16 cellular contexts compared by ENCODE assay signal in the genomic region with DNA sequence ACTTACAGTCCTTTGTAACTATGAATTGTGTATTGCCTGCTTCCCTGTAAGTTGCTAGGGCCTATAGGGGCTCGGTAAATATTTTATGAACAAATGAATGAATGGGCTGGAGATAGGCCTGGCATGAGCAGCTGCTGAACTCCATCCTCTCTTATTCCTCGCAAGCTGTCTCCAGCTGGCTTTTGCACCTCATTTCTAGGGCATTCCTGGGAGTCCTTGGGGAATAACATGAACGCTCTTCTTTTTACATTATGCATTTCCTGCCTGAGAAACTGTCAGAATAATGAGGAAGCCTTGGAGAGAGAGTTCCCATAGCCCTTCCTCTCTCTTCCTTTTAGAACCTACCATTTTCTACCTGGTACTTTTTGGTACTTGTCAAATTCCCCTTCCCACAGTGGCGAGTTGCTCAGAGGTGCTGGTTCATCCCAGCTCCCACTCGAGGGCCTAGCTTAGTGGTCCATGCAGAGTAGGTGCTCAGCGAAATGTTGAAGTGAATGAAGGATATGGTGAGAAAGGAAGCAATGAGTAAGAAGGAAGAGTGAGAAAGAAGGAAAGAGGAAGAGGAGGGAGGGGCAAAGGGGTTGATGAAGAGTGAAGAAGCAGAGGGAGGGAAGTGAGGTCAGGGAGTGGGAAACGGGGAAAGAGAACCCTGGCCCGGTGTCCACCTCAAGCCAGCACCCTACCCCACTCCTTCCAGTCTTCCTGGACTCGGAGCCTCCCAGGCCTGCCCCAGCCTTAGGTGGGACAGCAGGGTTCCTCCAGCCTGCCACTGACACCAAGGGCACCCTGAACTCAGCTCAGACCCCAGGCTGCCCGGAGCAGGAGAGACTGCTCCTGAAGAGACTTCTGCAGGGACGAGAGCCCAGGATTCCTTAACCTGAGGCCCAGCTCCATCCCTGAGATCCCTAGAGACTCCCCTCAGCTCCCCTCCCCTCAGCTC. TPM values are rescaled to one million over a fixed set of nuclear protein-coding genes. Genes with fewer than 3 reads are reported as not detected.
A peak's percentile ranks its signal among the peaks of the same experiment; 100 is the strongest.
DNase-seq lines count a peak whose midpoint lies in the region; ATAC-seq and TF ChIP-seq lines count a peak whose summit lies in the region.
"Had no signal": no experiment of that assay in that cellular context is flagged by ENCODE, and none has a peak within 500 bp of the region (broad histone marks: within the 10 kb centered on the region; RNA-seq: fewer than 3 reads in every experiment).

No MANE protein-coding gene starts in this region.

- DNase-seq in NCI-H2171 treated with DMSO at 0.1 percent for 48 hours (lab: John Stamatoyannopoulos, UW) (peak; percentile 28), NCI-H2171 (lab: John Stamatoyannopoulos, UW) (no peak), posterior vena cava (ENCODE audit: low spot score) (peak; percentile 70), HuH-7.5 (ENCODE audit: low spot score) (no peak)
- DNase-seq in activated T-cell treated with anti-CD3 and anti-CD28 coated beads, Interleukin-2, amount 50 U/mL, for 72 hours: no peak
- no peak for DNase-seq in activated CD4-positive, CD25-positive, alpha-beta regulatory T cell treated with anti-CD3 and anti-CD28 coated beads, Interleukin-2, amount 50 U/mL, for 72 hours
- DNase-seq: KBM-7, midbrain, NCI-H1694 treated with DMSO at 0.1 percent for 48 hours, NCI-H748 treated with DMSO at 0.1 percent for 48 hours, Right ventricle myocardium superior had no signal

- H3K27me3 Mint-ChIP-seq in brain: peaks cover 1% of the 10 kb centered on the region
- H3K27me3 Mint-ChIP-seq in activated T-cell treated with anti-CD3 and anti-CD28 coated beads, Interleukin-2, amount 50 U/mL, for 72 hours (ENCODE audit: low read depth): no peaks in the 10 kb centered on the region

- H3K36me3 Mint-ChIP-seq in brain: no peaks in the 10 kb centered on the region
- peaks cover 5 to 11% of the 10 kb centered on the region in 2 donors for H3K36me3 Mint-ChIP-seq in activated T-cell treated with anti-CD3 and anti-CD28 coated beads, Interleukin-2, amount 50 U/mL, for 72 hours (ENCODE audit: insufficient read depth in 2 of 2)

- CTCF ChIA-PET in HEK293 (lab: Yijun Ruan, JAX): interaction anchor here (0.8 to 1.9 kb wide), 2 partner anchors 32 to 34 kb away, joined by 3 to 5 read pairs; no protein-coding TSS in a partner anchor

- no peak for TF ChIP-seq CTCF in HEK293 (tag by site-specific recombination; IDR thresholded peaks at IDR 0.05)
- TF ChIP-seq CTCF in brain (conservative IDR thresholded peaks at IDR 0.05): no peak

- no peaks in the 10 kb centered on the region for H3K9me3 ChIP-seq in HEK293 (ENCODE audit: control insufficient read depth, insufficient read depth, low read depth, low read length)
- H3K9me3 ChIP-seq: A549, pancreas had no signal

- no peak for ATAC-seq in activated T-cell treated with anti-CD3 and anti-CD28 coated beads, Interleukin-2, amount 50 U/mL, for 72 hours (replicated peaks in 1 of 2)
- ATAC-seq: A549 had no signal

- H3K9me3 Mint-ChIP-seq in brain: peaks cover 0 to under 1% (median 0%) of the 10 kb centered on the region in 5 experiments
- no peaks in the 10 kb centered on the region for H3K9me3 Mint-ChIP-seq in activated T-cell treated with anti-CD3 and anti-CD28 coated beads, Interleukin-2, amount 50 U/mL, for 72 hours

- no peak overlapping the region for H3K4me3 Mint-ChIP-seq in brain
- no peak overlapping the region for H3K4me3 Mint-ChIP-seq in activated T-cell treated with anti-CD3 and anti-CD28 coated beads, Interleukin-2, amount 50 U/mL, for 72 hours

- H3K4me3 ChIP-seq in HEK293 (ENCODE audit: low read depth, low read length): no peak overlapping the region
- H3K4me3 ChIP-seq: A549, coronary artery, pancreas had no signal

- peak overlapping the region in 3 of 5 experiments; percentile 6 to 95 (median 93) for H3K27ac Mint-ChIP-seq in brain
- H3K27ac Mint-ChIP-seq in activated T-cell treated with anti-CD3 and anti-CD28 coated beads, Interleukin-2, amount 50 U/mL, for 72 hours: no peak overlapping the region

- no peak overlapping the region for H3K27ac ChIP-seq in HEK293 (ENCODE audit: extremely low read depth, low read depth, low read length)
- H3K27ac ChIP-seq: A549, coronary artery had no signal

- peaks cover 2% of the 10 kb centered on the region; the same call in 1 of the 2 replicates for H3K4me1 ChIP-seq in HEK293 (ENCODE audit: control insufficient read depth, insufficient read depth, low read length)

- POLR2A ChIA-PET in HEK293 (lab: Yijun Ruan, JAX): no interaction called here

- H3K36me3 ChIP-seq in HEK293 (ENCODE audit: control insufficient read depth in 2 of 2, insufficient read depth in 1 of 2, low read length in 2 of 2): peaks cover 0 to 13% of the 10 kb centered on the region in 2 experiments; a peak in 1 of 3 replicates
- H3K36me3 ChIP-seq: pancreas had no signal

- H3K4me1 Mint-ChIP-seq in brain: peaks cover 97% of the 10 kb centered on the region
- peaks cover 78% of the 10 kb centered on the region for H3K4me1 Mint-ChIP-seq in activated T-cell treated with anti-CD3 and anti-CD28 coated beads, Interleukin-2, amount 50 U/mL, for 72 hours (ENCODE audit: low read depth)

- intact Hi-C loops in posterior vena cava (cut with DNase I): loop anchor here in 1 of 2 donors (1.0 kb wide), 1 partner anchor 73 kb away; no protein-coding TSS in a partner anchor

TF ChIP-seq in HEK293, 187 proteins besides CTCF, POLR2A, EP300 and RAD21:
- no peak for TF ChIP-seq ZNF777 (tag by site-specific recombination; IDR thresholded peaks at IDR 0.05; ENCODE audit: borderline replicate concordance)
- TF ChIP-seq, protein P1, sequence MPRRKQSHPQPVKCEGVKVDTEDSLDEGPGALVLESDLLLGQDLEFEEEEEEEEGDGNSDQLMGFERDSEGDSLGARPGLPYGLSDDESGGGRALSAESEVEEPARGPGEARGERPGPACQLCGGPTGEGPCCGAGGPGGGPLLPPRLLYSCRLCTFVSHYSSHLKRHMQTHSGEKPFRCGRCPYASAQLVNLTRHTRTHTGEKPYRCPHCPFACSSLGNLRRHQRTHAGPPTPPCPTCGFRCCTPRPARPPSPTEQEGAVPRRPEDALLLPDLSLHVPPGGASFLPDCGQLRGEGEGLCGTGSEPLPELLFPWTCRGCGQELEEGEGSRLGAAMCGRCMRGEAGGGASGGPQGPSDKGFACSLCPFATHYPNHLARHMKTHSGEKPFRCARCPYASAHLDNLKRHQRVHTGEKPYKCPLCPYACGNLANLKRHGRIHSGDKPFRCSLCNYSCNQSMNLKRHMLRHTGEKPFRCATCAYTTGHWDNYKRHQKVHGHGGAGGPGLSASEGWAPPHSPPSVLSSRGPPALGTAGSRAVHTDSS (tag by site-specific recombination; IDR thresholded peaks at IDR 0.05): 0 out of 2 replicates have a peak, but pooled peaks have one; percentile 23
- peak; percentile 44; the same call in 1 of the 2 replicates for TF ChIP-seq PRDM1 (tag by site-specific recombination; IDR thresholded peaks at IDR 0.05)

RNA-seq across cellular contexts. Expression of a gene that starts 29.6 kb away (rescaled TPM):
- 7.4 TPM for polyA plus RNA-seq in brain (ENCODE audit: insufficient read depth, low read depth, low replicate concordance)
- 10 to 100 TPM in 1 of 2 donors, 1 to 10 TPM in 1; 9.3 to 15.5 TPM for total RNA-seq in posterior vena cava
- total RNA-seq in activated T-cell treated with anti-CD3 and anti-CD28 coated beads, Interleukin-2, amount 50 U/mL, for 72 hours: 10 to 100 TPM; 19.8 to 28.9 TPM

Comparison
In these comparisons a context has a peak if more than half of its experiments do, and no peak if none do; other contexts are left out.
1. DNase-seq: peak in NCI-H2171 treated with DMSO at 0.1 percent for 48 hours (single experiment) and posterior vena cava (single experiment); none in NCI-H2171 (single experiment), activated T-cell treated with anti-CD3 and anti-CD28 coated beads, Interleukin-2, amount 50 U/mL, for 72 hours (0 of 2), HuH-7.5 (single experiment) and activated CD4-positive, CD25-positive, alpha-beta regulatory T cell treated with anti-CD3 and anti-CD28 coated beads, Interleukin-2, amount 50 U/mL, for 72 hours (single experiment).